22 cellular contexts compared by ENCODE assay signal in genomic region chr18:47343291-47343690, GRCh38.
"Had no signal": no experiment of that assay in that cellular context is flagged by ENCODE, and none has a peak within 500 bp of the region (broad histone marks: within the 10 kb centered on the region; RNA-seq: fewer than 3 reads in every experiment).

No MANE protein-coding gene starts in this region.

- H3K27ac Mint-ChIP-seq: activated CD4-positive, alpha-beta memory T cell treated with anti-CD3 and anti-CD28 coated beads for 36 hours; activated naive CD8-positive, alpha-beta T cell treated with anti-CD3 and anti-CD28 coated beads, Interleukin-2, amount 10 ng/mL, durations not matched to agents 7 days and 5 days; dendritic cell treated with granulocyte-macrophage colony-stimulating factor and Interleukin-4, amounts not matched to agents 40 ng/mL and 50 ng/mL, for 4 days; naive thymus-derived CD8-positive, alpha-beta T cell; neural progenitor cell; stimulated activated naive CD8-positive, alpha-beta T cell treated with anti-CD3 and anti-CD28 coated beads, Interleukin-15, Interleukin-2, amounts not matched to agents 100 ng/mL and 50 ng/mL, for 24 hours had no signal

- DNase-seq: activated CD4-positive, alpha-beta memory T cell treated with anti-CD3 and anti-CD28 coated beads for 36 hours; activated CD4-positive, alpha-beta T cell treated with anti-CD3 and anti-CD28 coated beads for 48 hours; activated naive CD4-positive, alpha-beta T cell treated with Interleukin-2 at 50 U/mL for 16 hours; activated naive CD8-positive, alpha-beta T cell treated with anti-CD3 and anti-CD28 coated beads, Interleukin-2, amount 10 ng/mL, durations not matched to agents 7 days and 5 days; activated T-cell treated with anti-CD3 and anti-CD28 coated beads, Interleukin-2, amount 50 U/mL, for 48 hours; body of pancreas; caudate nucleus; effector CD4-positive, alpha-beta T cell; erythroblast; glutamatergic neuron; hippocampal formation; kidney glomerular epithelial cell; left lung; naive thymus-derived CD8-positive, alpha-beta T cell; stimulated activated CD4-positive, alpha-beta T cell treated with anti-CD3 and anti-CD28 coated beads, Interleukin-4, amount 100 ng/mL, for 4 hours; substantia nigra; thyroid gland; upper lobe of right lung had no signal

- H3K4me3 Mint-ChIP-seq: activated CD4-positive, alpha-beta memory T cell treated with anti-CD3 and anti-CD28 coated beads for 36 hours; activated naive CD8-positive, alpha-beta T cell treated with anti-CD3 and anti-CD28 coated beads, Interleukin-2, amount 10 ng/mL, durations not matched to agents 7 days and 5 days; dendritic cell treated with granulocyte-macrophage colony-stimulating factor and Interleukin-4, amounts not matched to agents 40 ng/mL and 50 ng/mL, for 4 days; naive thymus-derived CD8-positive, alpha-beta T cell; neural progenitor cell; stimulated activated naive CD8-positive, alpha-beta T cell treated with anti-CD3 and anti-CD28 coated beads, Interleukin-15, Interleukin-2, amounts not matched to agents 100 ng/mL and 50 ng/mL, for 24 hours had no signal

- H3K27me3 Mint-ChIP-seq: activated naive CD8-positive, alpha-beta T cell treated with anti-CD3 and anti-CD28 coated beads, Interleukin-2, amount 10 ng/mL, durations not matched to agents 7 days and 5 days; dendritic cell treated with granulocyte-macrophage colony-stimulating factor and Interleukin-4, amounts not matched to agents 40 ng/mL and 50 ng/mL, for 4 days had no signal

- H3K4me2 ChIP-seq: neural progenitor cell had no signal

- H3K9me3 Mint-ChIP-seq: activated CD4-positive, alpha-beta memory T cell treated with anti-CD3 and anti-CD28 coated beads for 36 hours; activated naive CD8-positive, alpha-beta T cell treated with anti-CD3 and anti-CD28 coated beads, Interleukin-2, amount 10 ng/mL, durations not matched to agents 7 days and 5 days; dendritic cell treated with granulocyte-macrophage colony-stimulating factor and Interleukin-4, amounts not matched to agents 40 ng/mL and 50 ng/mL, for 4 days; naive thymus-derived CD8-positive, alpha-beta T cell; neural progenitor cell; stimulated activated naive CD8-positive, alpha-beta T cell treated with anti-CD3 and anti-CD28 coated beads, Interleukin-15, Interleukin-2, amounts not matched to agents 100 ng/mL and 50 ng/mL, for 24 hours had no signal

- H3K4me3 ChIP-seq: body of pancreas, left lung, lung, neural progenitor cell, thyroid gland, upper lobe of right lung had no signal

- H3K36me3 Mint-ChIP-seq: activated CD4-positive, alpha-beta memory T cell treated with anti-CD3 and anti-CD28 coated beads for 36 hours; activated naive CD8-positive, alpha-beta T cell treated with anti-CD3 and anti-CD28 coated beads, Interleukin-2, amount 10 ng/mL, durations not matched to agents 7 days and 5 days; naive thymus-derived CD8-positive, alpha-beta T cell; neural progenitor cell had no signal

- H3K9ac ChIP-seq: neural progenitor cell had no signal

- H3K27me3 ChIP-seq: body of pancreas, left lung, neural progenitor cell, thyroid gland, upper lobe of right lung had no signal

- H3K27ac ChIP-seq: body of pancreas, left lung, neural progenitor cell, thyroid gland, upper lobe of right lung had no signal

- H3K4me1 ChIP-seq: body of pancreas, left lung, neural progenitor cell, thyroid gland, upper lobe of right lung had no signal

- H3K9me3 ChIP-seq: body of pancreas, left lung, thyroid gland, upper lobe of right lung had no signal

- H3K4me1 Mint-ChIP-seq: activated naive CD8-positive, alpha-beta T cell treated with anti-CD3 and anti-CD28 coated beads, Interleukin-2, amount 10 ng/mL, durations not matched to agents 7 days and 5 days; naive thymus-derived CD8-positive, alpha-beta T cell; neural progenitor cell had no signal

- H2AFZ ChIP-seq: neural progenitor cell had no signal

- H3K36me3 ChIP-seq: left lung, neural progenitor cell, thyroid gland, upper lobe of right lung had no signal
